Comparison of ENCODE assay signal across 26 cellular contexts in the genomic region with DNA sequence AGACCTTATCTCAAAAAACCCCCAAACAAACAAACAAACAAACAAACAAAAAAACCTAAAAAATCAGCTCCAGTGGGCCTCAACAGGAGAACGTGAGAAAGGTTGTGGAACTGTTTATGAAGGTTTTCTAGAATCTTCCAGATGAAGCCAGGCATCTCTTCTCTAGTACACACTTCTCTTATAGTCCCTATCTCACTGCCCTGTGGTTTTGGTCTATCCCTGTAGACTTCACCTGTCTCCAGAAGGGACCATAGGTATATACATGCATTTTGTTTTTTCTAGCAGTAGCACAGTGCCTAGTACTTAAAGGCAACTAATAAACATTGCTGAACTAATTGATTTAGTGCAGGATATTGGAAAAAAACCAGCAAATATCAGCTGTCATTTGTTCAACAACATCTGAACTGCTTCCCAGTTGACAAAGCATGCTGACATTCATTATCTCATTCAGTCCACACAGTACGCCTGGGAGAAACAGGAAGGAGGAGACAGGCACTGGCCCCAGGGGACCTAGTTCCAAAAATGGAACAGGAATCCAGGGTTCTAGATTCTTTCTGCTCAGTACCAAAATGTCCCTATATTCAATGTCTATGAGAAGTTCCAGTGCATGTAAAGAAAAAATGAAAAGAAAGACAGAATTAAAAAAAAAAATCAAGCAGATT. TPM values are rescaled to one million over a fixed set of nuclear protein-coding genes. Genes with fewer than 3 reads are reported as not detected.
DNase-seq lines count a peak whose midpoint lies in the region; ATAC-seq and TF ChIP-seq lines count a peak whose summit lies in the region.
"Had no signal": no experiment of that assay in that cellular context is flagged by ENCODE, and none has a peak within 500 bp of the region (broad histone marks: within the 10 kb centered on the region; RNA-seq: fewer than 3 reads in every experiment).

No MANE protein-coding gene starts in this region.

- H3K9me3 Mint-ChIP-seq in activated CD4-positive, alpha-beta T cell treated with anti-CD3 and anti-CD28 coated beads, Interleukin-2, amount 10 ng/mL, durations not matched to agents 24 days and 14 days: no peaks in the 10 kb centered on the region
- H3K9me3 Mint-ChIP-seq: CD8-positive, alpha-beta memory T cell had no signal

- peak overlapping the region in 3 of 4 donors; percentile 23 to 51 (median 34) for H3K27ac ChIP-seq in body of pancreas
- H3K27ac ChIP-seq: 22Rv1, A549, BLaER1 had no signal

- no peaks in the 10 kb centered on the region for H3K4me1 Mint-ChIP-seq in activated CD4-positive, alpha-beta T cell treated with anti-CD3 and anti-CD28 coated beads, Interleukin-2, amount 10 ng/mL, durations not matched to agents 24 days and 14 days
- H3K4me1 Mint-ChIP-seq: CD14-positive monocyte; CD4-positive, CD25-positive, alpha-beta regulatory T cell; CD8-positive, alpha-beta memory T cell had no signal

- no peak overlapping the region for H3K27ac Mint-ChIP-seq in activated CD4-positive, alpha-beta T cell treated with anti-CD3 and anti-CD28 coated beads, Interleukin-2, amount 10 ng/mL, durations not matched to agents 24 days and 14 days
- H3K27ac Mint-ChIP-seq: CD14-positive monocyte; CD4-positive, alpha-beta memory T cell; CD4-positive, CD25-positive, alpha-beta regulatory T cell; CD8-positive, alpha-beta memory T cell had no signal

- no peak overlapping the region for H3K4me3 Mint-ChIP-seq in activated CD4-positive, alpha-beta T cell treated with anti-CD3 and anti-CD28 coated beads, Interleukin-2, amount 10 ng/mL, durations not matched to agents 24 days and 14 days
- H3K4me3 Mint-ChIP-seq: CD4-positive, alpha-beta memory T cell; CD4-positive, CD25-positive, alpha-beta regulatory T cell; CD8-positive, alpha-beta memory T cell had no signal

- ATAC-seq in body of pancreas: no peak
- ATAC-seq: A549, GM12878 had no signal

- DNase-seq in activated CD4-positive, alpha-beta T cell treated with anti-CD3 and anti-CD28 coated beads, Interleukin-2, amount 10 ng/mL, durations not matched to agents 24 days and 14 days: peak; percentile 11
- DNase-seq in activated CD4-positive, alpha-beta T cell treated with anti-CD3 and anti-CD28 coated beads, Interleukin-2, amount 50 U/mL, for 1 hour: no peak
- DNase-seq in body of pancreas (no peak), NCI-H1694 treated with DMSO at 0.1 percent for 48 hours (lab: John Stamatoyannopoulos, UW) (no peak), MV-4-11 (lab: John Stamatoyannopoulos, UW) (no peak)
- DNase-seq: ACHN; BE2C; C1 segment of cervical spinal cord; CD4-positive, alpha-beta memory T cell; CD4-positive, CD25-positive, alpha-beta regulatory T cell; CD8-positive, alpha-beta memory T cell; COR-L47; DMS 273 treated with DMSO at 0.1 percent for 48 hours; DMS153; DMS53; DMS79; DND-41; EL; GDM1 had no signal

- no peaks in the 10 kb centered on the region for H3K36me3 ChIP-seq in body of pancreas (replicated peaks in 1 of 2; ENCODE audit: insufficient read depth in 1 of 2, low read depth in 2 of 2)
- H3K36me3 ChIP-seq: BE2C, BLaER1 had no signal

- 41 to 43% methylated on average over 2 of the region's 2 CpGs for WGBS in body of pancreas, 2 donors

- H3K27me3 Mint-ChIP-seq in activated CD4-positive, alpha-beta T cell treated with anti-CD3 and anti-CD28 coated beads, Interleukin-2, amount 10 ng/mL, durations not matched to agents 24 days and 14 days: peaks cover 21% of the 10 kb centered on the region

- H3K4me1 ChIP-seq in body of pancreas: peaks cover 11% of the 10 kb centered on the region
- H3K4me1 ChIP-seq: A549, BE2C, BLaER1 had no signal

- no peaks in the 10 kb centered on the region for H3K27me3 ChIP-seq in body of pancreas
- H3K27me3 ChIP-seq: BLaER1 had no signal

- intact Hi-C loops in activated CD4-positive, alpha-beta T cell treated with anti-CD3 and anti-CD28 coated beads, Interleukin-2, amount 10 ng/mL, durations not matched to agents 24 days and 14 days (cut with micrococcal nuclease): no loop called here
- intact Hi-C loops in body of pancreas (cut with DNase I): loop anchor here (5.0 kb wide), 1 partner anchor 123 kb away; no protein-coding TSS in a partner anchor

- H3K36me3 Mint-ChIP-seq in activated CD4-positive, alpha-beta T cell treated with anti-CD3 and anti-CD28 coated beads, Interleukin-2, amount 10 ng/mL, durations not matched to agents 24 days and 14 days (ENCODE audit: low read depth): no peaks in the 10 kb centered on the region
- H3K36me3 Mint-ChIP-seq: CD14-positive monocyte; CD4-positive, alpha-beta memory T cell; CD4-positive, CD25-positive, alpha-beta regulatory T cell; CD8-positive, alpha-beta memory T cell had no signal

- no peak overlapping the region for H3K4me3 ChIP-seq in body of pancreas
- H3K4me3 ChIP-seq: A549, BLaER1, GM12878 had no signal

- no peak for TF ChIP-seq CTCF in body of pancreas (IDR thresholded peaks at IDR 0.05)

- no peaks in the 10 kb centered on the region for H3K9me3 ChIP-seq in body of pancreas
- H3K9me3 ChIP-seq: A549, BE2C, BLaER1 had no signal

- no peak for TF ChIP-seq POLR2A in body of pancreas (IDR thresholded peaks at IDR 0.05)

RNA-seq across cellular contexts. Expression of gene C10orf67, which starts 59.8 kb away (rescaled TPM):
- 0.07 and 0.16 TPM in 2 replicates for total RNA-seq in activated CD4-positive, alpha-beta T cell treated with anti-CD3 and anti-CD28 coated beads, Interleukin-2, amount 10 ng/mL, durations not matched to agents 24 days and 14 days
- total RNA-seq in body of pancreas: under 1 TPM in 1 of 2 donors, not detected in 1; 0.52 TPM
- total RNA-seq: CD4-positive, alpha-beta memory T cell; CD8-positive, alpha-beta memory T cell; Daoy; G401 had no signal
